In genomic region chr3:32276279-32276841, GRCh38 we compare ENCODE assay signal across 10 cellular contexts. TPM values are rescaled to one million over a fixed set of nuclear protein-coding genes. Genes with fewer than 3 reads are reported as not detected.
DNase-seq lines count a peak whose midpoint lies in the region; ATAC-seq and TF ChIP-seq lines count a peak whose summit lies in the region.
"Had no signal": no experiment of that assay in that cellular context is flagged by ENCODE, and none has a peak within 500 bp of the region (broad histone marks: within the 10 kb centered on the region; RNA-seq: fewer than 3 reads in every experiment).

No MANE protein-coding gene starts in this region.

- no peak overlapping the region for H3K4me3 ChIP-seq in foreskin fibroblast (ENCODE audit: low read depth in 1 of 2, low read length in 2 of 2)
- peak overlapping the region in 3 of 5 donors; percentile 3 to 48 (median 40) for H3K4me3 ChIP-seq in subcutaneous abdominal adipose tissue (ENCODE audit: low read depth in 1 of 5, low read length in 5 of 5)
- H3K4me3 ChIP-seq in neuronal stem cell (ENCODE audit: low read length in 2 of 2) = no peak overlapping the region
- H3K4me3 ChIP-seq: ovary, Peyer's patch had no signal

- no peak overlapping the region for H2BK5ac ChIP-seq in neuronal stem cell (ENCODE audit: low read length)

- H3K27ac Mint-ChIP-seq in activated CD4-positive, alpha-beta T cell treated with anti-CD3 and anti-CD28 coated beads, Interleukin-2, amount 10 ng/mL, durations not matched to agents 24 days and 14 days = no peak overlapping the region
- no peak overlapping the region for H3K27ac Mint-ChIP-seq in activated CD4-positive, alpha-beta T cell treated with anti-CD3 and anti-CD28 coated beads, Interleukin-2, amount 10 ng/mL, durations not matched to agents 7 days and 5 days
- H3K27ac Mint-ChIP-seq in activated T-helper 17 cell treated with anti-CD3 and anti-CD28 coated beads, Interleukin-2, amount 50 U/mL, for 72 hours = peak overlapping the region; percentile 7
- H3K27ac Mint-ChIP-seq in immature natural killer cell = no peak overlapping the region

- H3K9me3 ChIP-seq in subcutaneous abdominal adipose tissue (ENCODE audit: control insufficient read depth in 5 of 5, low read length in 5 of 5) (no peaks in the 10 kb centered on the region), neuronal stem cell (replicated peaks in 1 of 2; ENCODE audit: control insufficient read depth in 2 of 2, insufficient read depth in 1 of 2, low read depth in 1 of 2, low read length in 2 of 2) (no peaks in the 10 kb centered on the region)
- H3K9me3 ChIP-seq: ovary, Peyer's patch had no signal

- H3K27me3 Mint-ChIP-seq in activated CD4-positive, alpha-beta T cell treated with anti-CD3 and anti-CD28 coated beads, Interleukin-2, amount 10 ng/mL, durations not matched to agents 24 days and 14 days = no peaks in the 10 kb centered on the region
- H3K27me3 Mint-ChIP-seq in activated CD4-positive, alpha-beta T cell treated with anti-CD3 and anti-CD28 coated beads, Interleukin-2, amount 10 ng/mL, durations not matched to agents 7 days and 5 days = no peaks in the 10 kb centered on the region
- no peaks in the 10 kb centered on the region for H3K27me3 Mint-ChIP-seq in activated T-helper 17 cell treated with anti-CD3 and anti-CD28 coated beads, Interleukin-2, amount 50 U/mL, for 72 hours
- peaks cover 2 to 11% (median 5%) of the 10 kb centered on the region in 3 donors for H3K27me3 Mint-ChIP-seq in immature natural killer cell (ENCODE audit: low read depth in 3 of 3)

- CTCF ChIA-PET in activated CD4-positive, alpha-beta T cell treated with anti-CD3 and anti-CD28 coated beads, Interleukin-2, amount 10 ng/mL, durations not matched to agents 7 days and 5 days (lab: Charles Lee) = interaction anchor here (0.7 to 1.7 kb wide), 5 partner anchors 12 to 1764 kb away, joined by 3 to 8 read pairs (median 3); no protein-coding TSS in a partner anchor

- intact Hi-C loops in activated CD4-positive, alpha-beta T cell treated with anti-CD3 and anti-CD28 coated beads, Interleukin-2, amount 10 ng/mL, durations not matched to agents 24 days and 14 days (cut with micrococcal nuclease) = no loop called here

- H3K9ac ChIP-seq in subcutaneous abdominal adipose tissue (ENCODE audit: low read length in 5 of 5) (no peak overlapping the region), neuronal stem cell (ENCODE audit: low read depth, low read length, poor library complexity) (no peak overlapping the region)

- H3K36me3 ChIP-seq in subcutaneous abdominal adipose tissue (ENCODE audit: control insufficient read depth in 5 of 5, insufficient read depth in 5 of 5, low read length in 5 of 5) (no peaks in the 10 kb centered on the region), neuronal stem cell (replicated peaks in 1 of 2; ENCODE audit: control insufficient read depth in 2 of 2, insufficient read depth in 2 of 2, low read length in 2 of 2) (no peaks in the 10 kb centered on the region)
- H3K36me3 ChIP-seq: ovary, Peyer's patch had no signal

- no peak overlapping the region for H3K18ac ChIP-seq in neuronal stem cell (ENCODE audit: low read length)

- peak; percentile 37 for DNase-seq in activated CD4-positive, alpha-beta T cell treated with anti-CD3 and anti-CD28 coated beads, Interleukin-2, amount 10 ng/mL, durations not matched to agents 24 days and 14 days
- DNase-seq in activated CD4-positive, alpha-beta T cell treated with anti-CD3 and anti-CD28 coated beads, Interleukin-2, amount 10 ng/mL, durations not matched to agents 7 days and 5 days = no peak
- DNase-seq in foreskin fibroblast = peak; percentile 36 to 57
- DNase-seq in neuronal stem cell (ENCODE audit: low spot score) = no peak
- DNase-seq in NCI-H2081 treated with DMSO at 0.1 percent for 48 hours (lab: John Stamatoyannopoulos, UW) = no peak
- no peak for DNase-seq in immature natural killer cell
- DNase-seq: ovary, Peyer's patch had no signal

- no peak for TF ChIP-seq CTCF in foreskin fibroblast (IDR thresholded peaks at IDR 0.05; ENCODE audit: low read depth, low read length)

- H4K8ac ChIP-seq in neuronal stem cell (ENCODE audit: low read depth, low read length) = no peak overlapping the region

- no peak overlapping the region for H2BK120ac ChIP-seq in neuronal stem cell (ENCODE audit: low read depth, low read length)

- peaks cover 2% of the 10 kb centered on the region for H3K4me1 Mint-ChIP-seq in activated CD4-positive, alpha-beta T cell treated with anti-CD3 and anti-CD28 coated beads, Interleukin-2, amount 10 ng/mL, durations not matched to agents 24 days and 14 days
- H3K4me1 Mint-ChIP-seq in activated CD4-positive, alpha-beta T cell treated with anti-CD3 and anti-CD28 coated beads, Interleukin-2, amount 10 ng/mL, durations not matched to agents 7 days and 5 days = peaks cover 2% of the 10 kb centered on the region
- peaks cover 15% of the 10 kb centered on the region for H3K4me1 Mint-ChIP-seq in activated T-helper 17 cell treated with anti-CD3 and anti-CD28 coated beads, Interleukin-2, amount 50 U/mL, for 72 hours
- no peaks in the 10 kb centered on the region for H3K4me1 Mint-ChIP-seq in immature natural killer cell

- no peak overlapping the region for H3K14ac ChIP-seq in neuronal stem cell (ENCODE audit: low read length)

- H2BK15ac ChIP-seq in neuronal stem cell (ENCODE audit: low read length) = no peak overlapping the region

- H3K4me1 ChIP-seq in subcutaneous abdominal adipose tissue (ENCODE audit: control insufficient read depth in 5 of 5, insufficient read depth in 5 of 5, low read length in 5 of 5) (peaks cover 0 to 28% (median 0%) of the 10 kb centered on the region in 5 donors), neuronal stem cell (ENCODE audit: control insufficient read depth in 2 of 2, insufficient read depth in 1 of 2, low read depth in 1 of 2, low read length in 2 of 2) (no peaks in the 10 kb centered on the region)
- H3K4me1 ChIP-seq: Peyer's patch had no signal

- no peak for ATAC-seq in activated T-helper 17 cell treated with anti-CD3 and anti-CD28 coated beads, Interleukin-2, amount 50 U/mL, for 72 hours (replicated peaks)

- H4K91ac ChIP-seq in neuronal stem cell (ENCODE audit: low read depth, low read length, poor library complexity) = no peak overlapping the region

- no CpG with 5 or more reads among the region's 4 CpGs for WGBS in neuronal stem cell (ENCODE audit: extremely low coverage in 2 of 2, insufficient read length in 2 of 2, insufficient replicate concordance in 1 of 2), 2 donors

- H2AK5ac ChIP-seq in neuronal stem cell (ENCODE audit: low read depth, low read length) = no peak overlapping the region

- POLR2A ChIA-PET in activated CD4-positive, alpha-beta T cell treated with anti-CD3 and anti-CD28 coated beads, Interleukin-2, amount 10 ng/mL, durations not matched to agents 7 days and 5 days (lab: Charles Lee) = no interaction called here

- no peak overlapping the region for H3K4me3 Mint-ChIP-seq in activated CD4-positive, alpha-beta T cell treated with anti-CD3 and anti-CD28 coated beads, Interleukin-2, amount 10 ng/mL, durations not matched to agents 24 days and 14 days
- no peak overlapping the region for H3K4me3 Mint-ChIP-seq in activated CD4-positive, alpha-beta T cell treated with anti-CD3 and anti-CD28 coated beads, Interleukin-2, amount 10 ng/mL, durations not matched to agents 7 days and 5 days
- no peak overlapping the region for H3K4me3 Mint-ChIP-seq in activated T-helper 17 cell treated with anti-CD3 and anti-CD28 coated beads, Interleukin-2, amount 50 U/mL, for 72 hours
- H3K4me3 Mint-ChIP-seq in immature natural killer cell = no peak overlapping the region

- H3K27me3 ChIP-seq in subcutaneous abdominal adipose tissue (ENCODE audit: control insufficient read depth in 5 of 5, insufficient read depth in 4 of 5, low read length in 5 of 5) (no peaks in the 10 kb centered on the region), neuronal stem cell (ENCODE audit: control insufficient read depth in 3 of 3, insufficient read depth in 3 of 3, low read depth in 1 of 3, low read length in 3 of 3) (no peaks in the 10 kb centered on the region)
- H3K27me3 ChIP-seq: ovary, Peyer's patch had no signal

- H3K79me1 ChIP-seq in neuronal stem cell (ENCODE audit: low read depth, low read length) = no peaks in the 10 kb centered on the region

- H3K4me2 ChIP-seq in neuronal stem cell (ENCODE audit: insufficient read depth, low read length, poor library complexity, severe bottlenecking) = no peak overlapping the region

- no peaks in the 10 kb centered on the region for H3K9me3 Mint-ChIP-seq in activated CD4-positive, alpha-beta T cell treated with anti-CD3 and anti-CD28 coated beads, Interleukin-2, amount 10 ng/mL, durations not matched to agents 24 days and 14 days
- H3K9me3 Mint-ChIP-seq in activated CD4-positive, alpha-beta T cell treated with anti-CD3 and anti-CD28 coated beads, Interleukin-2, amount 10 ng/mL, durations not matched to agents 7 days and 5 days = no peaks in the 10 kb centered on the region
- no peaks in the 10 kb centered on the region for H3K9me3 Mint-ChIP-seq in activated T-helper 17 cell treated with anti-CD3 and anti-CD28 coated beads, Interleukin-2, amount 50 U/mL, for 72 hours
- no peaks in the 10 kb centered on the region for H3K9me3 Mint-ChIP-seq in immature natural killer cell

- no peak overlapping the region for H3K4ac ChIP-seq in neuronal stem cell (ENCODE audit: low read length)

- no peak overlapping the region for H3K23ac ChIP-seq in neuronal stem cell (ENCODE audit: low read depth, low read length, poor library complexity)

- no peak overlapping the region for H2AFZ ChIP-seq in neuronal stem cell (ENCODE audit: low read length)

- H3K27ac ChIP-seq in subcutaneous abdominal adipose tissue (ENCODE audit: low read depth, low read length) = peak overlapping the region; percentile 54
- no peak overlapping the region for H3K27ac ChIP-seq in neuronal stem cell (replicated peaks; ENCODE audit: low read length)
- H3K27ac ChIP-seq: ovary, Peyer's patch had no signal

- no peak overlapping the region for H2BK12ac ChIP-seq in neuronal stem cell (ENCODE audit: low read length)

- H3K36me3 Mint-ChIP-seq in activated CD4-positive, alpha-beta T cell treated with anti-CD3 and anti-CD28 coated beads, Interleukin-2, amount 10 ng/mL, durations not matched to agents 24 days and 14 days (ENCODE audit: low read depth) = peaks cover 2% of the 10 kb centered on the region
- peaks cover 2% of the 10 kb centered on the region for H3K36me3 Mint-ChIP-seq in activated CD4-positive, alpha-beta T cell treated with anti-CD3 and anti-CD28 coated beads, Interleukin-2, amount 10 ng/mL, durations not matched to agents 7 days and 5 days (ENCODE audit: low read depth)
- peaks cover 5% of the 10 kb centered on the region for H3K36me3 Mint-ChIP-seq in activated T-helper 17 cell treated with anti-CD3 and anti-CD28 coated beads, Interleukin-2, amount 50 U/mL, for 72 hours (ENCODE audit: low read depth)
- H3K36me3 Mint-ChIP-seq in immature natural killer cell = no peaks in the 10 kb centered on the region

RNA-seq across cellular contexts. Expression of gene CMTM8, which starts 37.9 kb away (rescaled TPM):
- 4.8 and 5.5 TPM in 2 replicates for total RNA-seq in activated CD4-positive, alpha-beta T cell treated with anti-CD3 and anti-CD28 coated beads, Interleukin-2, amount 10 ng/mL, durations not matched to agents 24 days and 14 days
- total RNA-seq in activated CD4-positive, alpha-beta T cell treated with anti-CD3 and anti-CD28 coated beads, Interleukin-2, amount 10 ng/mL, durations not matched to agents 7 days and 5 days = 1 to 10 TPM; 5.9 to 6.5 TPM
- 1 to 10 TPM; 5.2 to 7.2 TPM for total RNA-seq in activated T-helper 17 cell treated with anti-CD3 and anti-CD28 coated beads, Interleukin-2, amount 50 U/mL, for 72 hours
- polyA plus RNA-seq in neuronal stem cell (2013, experiment 1 of 2) = 16.9 TPM
- polyA plus RNA-seq in neuronal stem cell (2013, experiment 2 of 2) = 17.6 TPM
- 1 to 10 TPM in 2 of 3 donors, not detected in 1; 1.8 to 2.0 TPM for polyA plus RNA-seq in immature natural killer cell

Comparison
In these comparisons a context has a peak if more than half of its experiments do, and no peak if none do; other contexts are left out.
1. DNase-seq: peak in activated CD4-positive, alpha-beta T cell treated with anti-CD3 and anti-CD28 coated beads, Interleukin-2, amount 10 ng/mL, durations not matched to agents 24 days and 14 days (single experiment) and foreskin fibroblast (2 of 2); none in activated CD4-positive, alpha-beta T cell treated with anti-CD3 and anti-CD28 coated beads, Interleukin-2, amount 10 ng/mL, durations not matched to agents 7 days and 5 days (single experiment), neuronal stem cell (single experiment), NCI-H2081 treated with DMSO at 0.1 percent for 48 hours (single experiment) and immature natural killer cell (0 of 3).
2. H3K4me3 ChIP-seq: peak in subcutaneous abdominal adipose tissue (3 of 5); none in foreskin fibroblast (0 of 2) and neuronal stem cell (0 of 2).